Comparison of ENCODE assay signal across 12 cellular contexts in the genomic region with DNA sequence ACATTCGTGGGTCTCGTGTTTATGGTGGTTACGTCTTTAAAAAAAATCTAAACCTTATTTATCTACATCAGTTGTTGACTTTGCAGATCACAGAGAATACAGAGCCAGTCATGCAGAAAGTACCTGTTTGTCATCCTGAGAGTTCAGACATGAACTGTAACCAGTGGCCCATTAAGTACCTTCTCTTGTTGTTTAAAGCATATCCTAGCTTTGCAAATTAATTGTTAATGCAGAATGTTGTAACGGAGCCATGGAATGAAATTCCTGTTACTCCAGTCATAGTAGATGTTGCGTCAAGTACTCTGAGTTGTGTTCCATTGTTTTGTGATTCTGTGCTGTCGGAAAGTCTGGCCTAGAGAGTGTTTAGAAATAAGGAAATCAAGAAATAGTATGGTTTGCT.
A peak's percentile ranks its signal among the peaks of the same experiment; 100 is the strongest.
DNase-seq lines count a peak whose midpoint lies in the region; ATAC-seq, FAIRE-seq and TF ChIP-seq lines count a peak whose summit lies in the region.
"Had no signal": no experiment of that assay in that cellular context is flagged by ENCODE, and none has a peak within 500 bp of the region (broad histone marks: within the 10 kb centered on the region; RNA-seq: fewer than 3 reads in every experiment).

No MANE protein-coding gene starts in this region.

- no peaks in the 10 kb centered on the region for H3K27me3 ChIP-seq in IMR-90 (ENCODE audit: control insufficient read depth, insufficient read depth, low read length)
- H3K27me3 ChIP-seq: upper lobe of left lung had no signal

- no peak overlapping the region for H3K18ac ChIP-seq in IMR-90 (ENCODE audit: low read depth, low read length)

- H3K14ac ChIP-seq in IMR-90 (replicated peaks; ENCODE audit: low read depth, low read length), result no peak overlapping the region

- H4K5ac ChIP-seq in IMR-90 (ENCODE audit: low read depth, low read length), result no peak overlapping the region

- no TSS peak for BruUV-seq in IMR-90 (replicated peaks; lab: Mats Ljungman, UMichigan)

- TF ChIP-seq POLR2A in IMR-90 (IDR thresholded peaks at IDR 0.05; ENCODE audit: low read depth, low read length), result no peak

- FAIRE-seq in urothelium cell line (lab: Jason Lieb, UNC), result no peak

- peak; percentile 76 for ATAC-seq in IMR-90 (ENCODE audit: low read depth)
- ATAC-seq in HG02938 (IDR thresholded peaks at IDR 0.05; ENCODE audit: unreplicated experiment), result no peak

- H3K4me2 ChIP-seq in IMR-90 (ENCODE audit: low read depth, low read length), result no peak overlapping the region

- no peak overlapping the region for H2AK9ac ChIP-seq in IMR-90 (replicated peaks; ENCODE audit: low read depth, low read length, poor library complexity)

- no peak overlapping the region for H4K91ac ChIP-seq in IMR-90 (ENCODE audit: insufficient read depth, low read depth, low read length)

- no peak for TF ChIP-seq RAD21 in IMR-90 (IDR thresholded peaks at IDR 0.05; ENCODE audit: low read length)

- TF ChIP-seq CTCF in IMR-90 (conservative IDR thresholded peaks at IDR 0.05; ENCODE audit: low read depth, low read length), result no peak

- H3K36me3 ChIP-seq in IMR-90 (ENCODE audit: control insufficient read depth, insufficient read depth, low read length), result no peaks in the 10 kb centered on the region; the same call in 1 of the 2 replicates

- H4K20me1 ChIP-seq in IMR-90 (ENCODE audit: insufficient read depth, low read length), result no peaks in the 10 kb centered on the region

- no peak overlapping the region for H2BK20ac ChIP-seq in IMR-90 (ENCODE audit: low read depth, low read length)

- CTCF ChIA-PET in IMR-90 (lab: Yijun Ruan, JAX) (no interaction called here), HEK293T (lab: Yijun Ruan, JAX) (no interaction called here)

- H3K4ac ChIP-seq in IMR-90 (ENCODE audit: low read depth, low read length), result no peak overlapping the region

- H2BK15ac ChIP-seq in IMR-90 (ENCODE audit: low read depth, low read length), result no peak overlapping the region

- POLR2A ChIA-PET in IMR-90 (lab: Charles Lee; ENCODE audit: unreplicated experiment), result no interaction called here
- POLR2A ChIA-PET in HEK293T (lab: Yijun Ruan, JAX), result no interaction called here

- peaks cover 3% of the 10 kb centered on the region; the same call in 1 of the 2 replicates for H3K9me1 ChIP-seq in IMR-90 (ENCODE audit: insufficient read depth, low read length)

- DNase-seq in DMS153 (lab: John Stamatoyannopoulos, UW) (peak; percentile 36), IMR-90 (peak; percentile 77), amniotic epithelial cell (ENCODE audit: low read depth) (peak; percentile 94), left kidney (ENCODE audit: low read depth, low spot score) (peak; percentile 76), HEK293T (ENCODE audit: extremely low spot score) (no peak), urothelium cell line (ENCODE audit: low spot score) (no peak)
- no peak for DNase-seq in activated CD4-positive, CD25-positive, alpha-beta regulatory T cell treated with anti-CD3 and anti-CD28 coated beads, Interleukin-2, amount 50 U/mL, for 72 hours
- DNase-seq: KG1; nephron progenitor cell; stimulated activated CD4-positive, alpha-beta T cell treated with anti-CD3 and anti-CD28 coated beads, Interleukin-4, amount 100 ng/mL, for 4 hours; upper lobe of left lung had no signal

- H2BK5ac ChIP-seq in IMR-90 (ENCODE audit: low read depth, low read length, poor library complexity, severe bottlenecking), result peak overlapping the region; percentile 17

- H3K56ac ChIP-seq in IMR-90 (ENCODE audit: extremely low read depth, insufficient read depth, low read length), result no peak overlapping the region

- intact Hi-C loops in IMR-90 (cut with micrococcal nuclease), result no loop called here

- H2AK5ac ChIP-seq in IMR-90 (ENCODE audit: low read depth, low read length), result no peak overlapping the region

- no peak overlapping the region for H3K4me3 ChIP-seq in IMR-90 (ENCODE audit: insufficient read depth, low read depth, low read length)
- H3K4me3 ChIP-seq: upper lobe of left lung had no signal

- no peaks in the 10 kb centered on the region; the same call in 1 of the 2 replicates for H3K4me1 ChIP-seq in IMR-90 (ENCODE audit: control insufficient read depth, insufficient read depth, low read length)

- no peak overlapping the region for H3K23ac ChIP-seq in IMR-90 (ENCODE audit: low read depth, low read length)

- dilution Hi-C loops in IMR-90 (cut with HindIII; ENCODE audit: low sequenced_read_pairs, unreplicated experiment), result no loop called here

- no peak overlapping the region for H3K9ac ChIP-seq in IMR-90 (ENCODE audit: low read depth, low read length)

- no peak overlapping the region for H2BK120ac ChIP-seq in IMR-90 (ENCODE audit: low read depth, low read length)

- H4K8ac ChIP-seq in IMR-90 (ENCODE audit: low read depth in 2 of 2, low read length in 2 of 2), result no peak overlapping the region

- in situ Hi-C loops in IMR-90 (cut with MboI; ENCODE audit: low sequenced_read_pairs), result no loop called here

- peaks cover 20 to 32% of the 10 kb centered on the region in 2 experiments for H3K79me1 ChIP-seq in IMR-90 (ENCODE audit: low read depth in 1 of 2, low read length in 2 of 2)

- WGBS in IMR-90 (ENCODE audit: extremely low coverage in 2 of 2, insufficient read length in 1 of 2), 2 experiments, result no CpG with 5 or more reads among the region's 6 CpGs

- no peak overlapping the region for H2AFZ ChIP-seq in IMR-90 (replicated peaks; ENCODE audit: low read length, poor library complexity)

- H3K9me3 ChIP-seq in IMR-90 (ENCODE audit: control insufficient read depth, insufficient read depth, low read length), result no peaks in the 10 kb centered on the region
- H3K9me3 ChIP-seq: upper lobe of left lung had no signal

- no peak overlapping the region for H3K27ac ChIP-seq in IMR-90 (ENCODE audit: insufficient read depth, low read length)

TF ChIP-seq in IMR-90, 13 proteins besides CTCF, POLR2A, EP300 and RAD21 (continues in another document):
- TF ChIP-seq RFX5 (IDR thresholded peaks at IDR 0.05; ENCODE audit: low read depth, low read length) (no peak), CHD1 (IDR thresholded peaks at IDR 0.05; ENCODE audit: low read depth, low read length) (no peak), MAZ (IDR thresholded peaks at IDR 0.05; ENCODE audit: borderline replicate concordance, low read depth, low read length) (no peak), BHLHE40 (IDR thresholded peaks at IDR 0.05; ENCODE audit: low read depth, low read length) (no peak), CEBPB (IDR thresholded peaks at IDR 0.05; ENCODE audit: low read depth, low read length) (peak; percentile 86), RCOR1 (IDR thresholded peaks at IDR 0.05; ENCODE audit: insufficient replicate concordance, low read length) (no peak), SMC3 (IDR thresholded peaks at IDR 0.05; ENCODE audit: low read depth, low read length) (no peak), MXI1 (IDR thresholded peaks at IDR 0.05; ENCODE audit: borderline replicate concordance, low read depth, low read length) (no peak)
- TF ChIP-seq, protein P1, sequence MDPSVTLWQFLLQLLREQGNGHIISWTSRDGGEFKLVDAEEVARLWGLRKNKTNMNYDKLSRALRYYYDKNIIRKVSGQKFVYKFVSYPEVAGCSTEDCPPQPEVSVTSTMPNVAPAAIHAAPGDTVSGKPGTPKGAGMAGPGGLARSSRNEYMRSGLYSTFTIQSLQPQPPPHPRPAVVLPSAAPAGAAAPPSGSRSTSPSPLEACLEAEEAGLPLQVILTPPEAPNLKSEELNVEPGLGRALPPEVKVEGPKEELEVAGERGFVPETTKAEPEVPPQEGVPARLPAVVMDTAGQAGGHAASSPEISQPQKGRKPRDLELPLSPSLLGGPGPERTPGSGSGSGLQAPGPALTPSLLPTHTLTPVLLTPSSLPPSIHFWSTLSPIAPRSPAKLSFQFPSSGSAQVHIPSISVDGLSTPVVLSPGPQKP (IDR thresholded peaks at IDR 0.05; ENCODE audit: borderline replicate concordance, low read depth, low read length), result no peak
- TF ChIP-seq, protein P2, sequence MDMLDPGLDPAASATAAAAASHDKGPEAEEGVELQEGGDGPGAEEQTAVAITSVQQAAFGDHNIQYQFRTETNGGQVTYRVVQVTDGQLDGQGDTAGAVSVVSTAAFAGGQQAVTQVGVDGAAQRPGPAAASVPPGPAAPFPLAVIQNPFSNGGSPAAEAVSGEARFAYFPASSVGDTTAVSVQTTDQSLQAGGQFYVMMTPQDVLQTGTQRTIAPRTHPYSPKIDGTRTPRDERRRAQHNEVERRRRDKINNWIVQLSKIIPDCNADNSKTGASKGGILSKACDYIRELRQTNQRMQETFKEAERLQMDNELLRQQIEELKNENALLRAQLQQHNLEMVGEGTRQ (IDR thresholded peaks at IDR 0.05; ENCODE audit: low read depth, low read length), result no peak

TF ChIP-seq in HEK293T, 16 proteins besides CTCF, POLR2A, EP300 and RAD21:
- TF ChIP-seq, protein P3, sequence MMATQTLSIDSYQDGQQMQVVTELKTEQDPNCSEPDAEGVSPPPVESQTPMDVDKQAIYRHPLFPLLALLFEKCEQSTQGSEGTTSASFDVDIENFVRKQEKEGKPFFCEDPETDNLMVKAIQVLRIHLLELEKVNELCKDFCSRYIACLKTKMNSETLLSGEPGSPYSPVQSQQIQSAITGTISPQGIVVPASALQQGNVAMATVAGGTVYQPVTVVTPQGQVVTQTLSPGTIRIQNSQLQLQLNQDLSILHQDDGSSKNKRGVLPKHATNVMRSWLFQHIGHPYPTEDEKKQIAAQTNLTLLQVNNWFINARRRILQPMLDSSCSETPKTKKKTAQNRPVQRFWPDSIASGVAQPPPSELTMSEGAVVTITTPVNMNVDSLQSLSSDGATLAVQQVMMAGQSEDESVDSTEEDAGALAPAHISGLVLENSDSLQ (IDR thresholded peaks at IDR 0.05), result no peak
- TF ChIP-seq L3MBTL2 (conservative IDR thresholded peaks at IDR 0.05), result no peak
- TF ChIP-seq FOXM1 (IDR thresholded peaks at IDR 0.05; ENCODE audit: borderline replicate concordance), result no peak
- no peak for TF ChIP-seq LEF1 (IDR thresholded peaks at IDR 0.05; ENCODE audit: borderline replicate concordance)

Comparison
In these comparisons a context has a peak if more than half of its experiments do, and no peak if none do; other contexts are left out.
1. DNase-seq: peak in DMS153 (single experiment), IMR-90 (single experiment), amniotic epithelial cell (single experiment) and left kidney (single experiment); none in HEK293T (single experiment), urothelium cell line (single experiment) and activated CD4-positive, CD25-positive, alpha-beta regulatory T cell treated with anti-CD3 and anti-CD28 coated beads, Interleukin-2, amount 50 U/mL, for 72 hours (single experiment).